1 cellular context compared by ENCODE assay signal in the genomic region with DNA sequence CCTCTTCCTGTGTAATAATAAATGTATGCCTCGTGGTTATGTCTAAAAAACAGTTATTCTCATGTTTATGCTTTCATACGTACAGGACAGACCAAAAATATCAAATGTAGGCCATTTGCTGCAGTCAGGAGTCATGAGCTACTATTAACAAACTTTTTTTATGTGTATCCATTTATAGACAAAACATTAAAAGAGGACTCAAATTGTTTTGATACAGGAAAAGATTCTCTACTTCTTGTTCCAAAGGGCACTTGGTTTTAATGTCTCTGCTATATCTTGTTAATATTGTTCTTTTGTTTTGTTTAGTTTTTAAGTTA.
TF ChIP-seq lines count a peak whose summit lies in the region.

No MANE protein-coding gene starts in this region.

TF ChIP-seq in SK-N-SH, 30 proteins besides CTCF, POLR2A, EP300 and RAD21 (continued from another document):
- TF ChIP-seq, protein P1, sequence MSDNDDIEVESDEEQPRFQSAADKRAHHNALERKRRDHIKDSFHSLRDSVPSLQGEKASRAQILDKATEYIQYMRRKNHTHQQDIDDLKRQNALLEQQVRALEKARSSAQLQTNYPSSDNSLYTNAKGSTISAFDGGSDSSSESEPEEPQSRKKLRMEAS (IDR thresholded peaks at IDR 0.05; ENCODE audit: low read depth) = no peak
- no peak for TF ChIP-seq YY1 (IDR thresholded peaks at IDR 0.05; ENCODE audit: low read depth)
